Comparison of ENCODE assay signal across 1 cellular context in the genomic region with DNA sequence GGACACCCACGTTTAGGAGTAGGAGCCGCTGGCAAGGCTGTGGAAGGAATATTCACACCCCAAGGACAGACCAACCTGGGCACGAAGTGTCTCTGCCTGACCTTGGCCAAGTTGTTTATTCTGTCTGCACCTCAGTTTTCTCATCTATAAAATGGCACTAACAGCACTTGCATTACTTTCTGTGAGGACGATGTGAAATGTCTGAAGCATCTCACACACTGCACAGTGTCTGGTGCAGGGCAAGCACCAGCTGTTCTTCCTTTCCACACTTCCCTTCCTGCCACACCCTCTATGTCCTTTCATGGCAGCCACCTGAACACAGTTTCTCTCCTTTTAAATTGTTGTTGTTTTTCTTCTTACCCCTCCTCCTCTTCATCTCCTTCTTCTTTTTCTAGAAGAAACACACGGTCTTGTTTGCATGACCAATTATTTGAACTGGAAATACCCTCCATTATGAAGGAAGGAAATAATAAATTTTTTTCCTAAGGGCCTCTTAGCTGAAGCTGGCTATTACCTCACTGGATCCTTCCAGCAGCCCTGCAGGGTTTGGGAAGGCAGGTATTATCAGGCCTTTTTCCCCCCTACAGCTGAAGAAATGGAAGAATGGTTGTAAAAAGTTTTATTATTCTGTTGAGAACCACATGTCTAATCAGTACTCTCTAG.
TF ChIP-seq lines count a peak whose summit lies in the region.

No MANE protein-coding gene starts in this region.

TF ChIP-seq in endothelial cell of umbilical vein, 7 proteins besides CTCF, POLR2A, EP300 and RAD21 (continued from another document):
- TF ChIP-seq, protein P1, sequence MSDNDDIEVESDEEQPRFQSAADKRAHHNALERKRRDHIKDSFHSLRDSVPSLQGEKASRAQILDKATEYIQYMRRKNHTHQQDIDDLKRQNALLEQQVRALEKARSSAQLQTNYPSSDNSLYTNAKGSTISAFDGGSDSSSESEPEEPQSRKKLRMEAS (IDR thresholded peaks at IDR 0.05; ENCODE audit: insufficient read depth, insufficient read length), result no peak
- TF ChIP-seq EZH2 (IDR thresholded peaks at IDR 0.05; ENCODE audit: borderline replicate concordance, low read depth, low read length, severe bottlenecking) (no peak), POLR2AphosphoS5 (IDR thresholded peaks at IDR 0.05; ENCODE audit: insufficient read depth, low read depth, low read length) (no peak), GATA2 (IDR thresholded peaks at IDR 0.05; ENCODE audit: insufficient read depth, insufficient read length, low read depth, low read length) (no peak), JUN (IDR thresholded peaks at IDR 0.05; ENCODE audit: borderline replicate concordance, insufficient read depth, insufficient read length, low read depth) (no peak), MYC (IDR thresholded peaks at IDR 0.05; ENCODE audit: low read depth, low read length) (no peak)
